ENCODE assay signal across 8 cellular contexts in genomic region chr15:92733934-92734521, GRCh38.
DNase-seq lines count a peak whose midpoint lies in the region; ATAC-seq and TF ChIP-seq lines count a peak whose summit lies in the region.

No MANE protein-coding gene starts in this region.

- H3K27ac ChIP-seq in Peyer's patch, result peak overlapping the region in 1 of 4 donors; percentile 58
- H3K27ac ChIP-seq in substantia nigra (ENCODE audit: low read depth, low read length, poor library complexity, severe bottlenecking), result peak overlapping the region; percentile 14

- no peak for DNase-seq in Peyer's patch
- no peak for DNase-seq in lower leg skin (ENCODE audit: low spot score in 2 of 2)
- peak in 25 of 49 donors; percentile 2 to 71 (median 16) for DNase-seq in substantia nigra (lab: John Stamatoyannopoulos, UW)
- DNase-seq in AML-193 (lab: John Stamatoyannopoulos, UW), result no peak

- H3K27me3 ChIP-seq in Peyer's patch, result no peaks in the 10 kb centered on the region

- no peaks in the 10 kb centered on the region for H3K27me3 Mint-ChIP-seq in dendritic cell treated with granulocyte-macrophage colony-stimulating factor and Interleukin-4, amounts not matched to agents 40 ng/mL and 50 ng/mL, for 4 days

- TF ChIP-seq POLR2A in Peyer's patch (IDR thresholded peaks at IDR 0.05), result no peak
- TF ChIP-seq POLR2A in lower leg skin (IDR thresholded peaks at IDR 0.05), result no peak

- H3K4me3 Mint-ChIP-seq in dendritic cell treated with granulocyte-macrophage colony-stimulating factor and Interleukin-4, amounts not matched to agents 40 ng/mL and 50 ng/mL, for 4 days, result peak overlapping the region; percentile 88

- H3K9me3 Mint-ChIP-seq in dendritic cell treated with granulocyte-macrophage colony-stimulating factor and Interleukin-4, amounts not matched to agents 40 ng/mL and 50 ng/mL, for 4 days, result no peaks in the 10 kb centered on the region

- no peaks in the 10 kb centered on the region for H3K36me3 Mint-ChIP-seq in dendritic cell treated with granulocyte-macrophage colony-stimulating factor and Interleukin-4, amounts not matched to agents 40 ng/mL and 50 ng/mL, for 4 days (ENCODE audit: low read depth)

- peaks cover 35% of the 10 kb centered on the region for H3K4me1 Mint-ChIP-seq in dendritic cell treated with granulocyte-macrophage colony-stimulating factor and Interleukin-4, amounts not matched to agents 40 ng/mL and 50 ng/mL, for 4 days (ENCODE audit: low read depth)

- H3K9me3 ChIP-seq in ES-I3 (ENCODE audit: control insufficient read depth, insufficient read depth, low read length), result no peaks in the 10 kb centered on the region
- H3K9me3 ChIP-seq in Peyer's patch, result no peaks in the 10 kb centered on the region

- no peaks in the 10 kb centered on the region for H3K4me1 ChIP-seq in ES-I3 (ENCODE audit: insufficient read depth, low read length)
- H3K4me1 ChIP-seq in Peyer's patch, result no peaks in the 10 kb centered on the region

- 11 to 44% methylated on average over 33 of the region's 33 CpGs for WGBS in lower leg skin, 2 donors

- H3K27ac Mint-ChIP-seq in dendritic cell treated with granulocyte-macrophage colony-stimulating factor and Interleukin-4, amounts not matched to agents 40 ng/mL and 50 ng/mL, for 4 days, result peak overlapping the region; percentile 95

- intact Hi-C loops in dendritic cell treated with granulocyte-macrophage colony-stimulating factor and Interleukin-4, amounts not matched to agents 40 ng/mL and 50 ng/mL, for 4 days (cut with micrococcal nuclease), result no loop called here
- intact Hi-C loops in lower leg skin (cut with DNase I; ENCODE audit: low total_unique reads), result no loop called here

- ATAC-seq in HG03159 (IDR thresholded peaks at IDR 0.05; ENCODE audit: unreplicated experiment) (no peak), GM21619 (IDR thresholded peaks at IDR 0.05; ENCODE audit: unreplicated experiment) (no peak)

- peak overlapping the region; percentile 66 for H3K9ac ChIP-seq in ES-I3 (ENCODE audit: low read depth, low read length)

- H3K36me3 ChIP-seq in ES-I3 (ENCODE audit: insufficient read depth, low read length) (no peaks in the 10 kb centered on the region), Peyer's patch (no peaks in the 10 kb centered on the region)

- H3K4me3 ChIP-seq in Peyer's patch (peak overlapping the region; percentile 9 to 47 (median 21)), lower leg skin (ENCODE audit: low read depth, poor library complexity, severe bottlenecking) (peak overlapping the region; percentile 2)

- no peak for TF ChIP-seq CTCF in Peyer's patch (IDR thresholded peaks at IDR 0.05)
- no peak for TF ChIP-seq CTCF in lower leg skin (IDR thresholded peaks at IDR 0.05)

Comparison
In these comparisons a context has a peak if more than half of its experiments do, and no peak if none do; other contexts are left out.
1. DNase-seq: peak in substantia nigra (25 of 49); none in Peyer's patch (0 of 3), lower leg skin (0 of 2) and AML-193 (0 of 2).